ENCODE assay signal across 15 cellular contexts in the genomic region with DNA sequence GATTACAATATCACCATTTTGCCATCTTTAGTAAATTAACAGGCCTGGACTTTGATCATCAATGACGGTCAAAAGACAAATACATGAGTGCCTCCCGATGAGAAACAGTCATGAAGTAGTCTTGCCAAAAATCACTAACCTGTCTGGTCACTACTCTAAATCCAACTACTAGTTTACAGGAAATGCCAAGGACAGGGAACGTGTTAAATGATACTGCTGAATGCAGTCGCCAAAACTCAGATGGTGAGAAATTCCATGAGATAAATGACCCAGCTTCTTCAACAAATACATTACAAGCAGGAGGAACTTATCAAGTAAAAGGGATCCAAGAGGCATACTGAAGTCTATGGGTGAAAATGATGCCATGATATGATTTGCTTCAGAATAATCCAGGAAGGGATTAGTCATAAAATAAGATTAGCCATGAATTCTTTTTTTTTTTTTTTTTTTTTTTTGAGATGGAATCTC. TPM values are rescaled to one million over a fixed set of nuclear protein-coding genes. Genes with fewer than 3 reads are reported as not detected.
DNase-seq lines count a peak whose midpoint lies in the region; ATAC-seq and TF ChIP-seq lines count a peak whose summit lies in the region.
"Had no signal": no experiment of that assay in that cellular context is flagged by ENCODE, and none has a peak within 500 bp of the region (broad histone marks: within the 10 kb centered on the region; RNA-seq: fewer than 3 reads in every experiment).

No MANE protein-coding gene starts in this region.

- peaks cover 3 to 14% (median 10%) of the 10 kb centered on the region in 4 donors for H3K4me1 ChIP-seq in liver (ENCODE audit: control insufficient read depth in 4 of 4, insufficient read depth in 4 of 4, low read length in 3 of 4)
- H3K4me1 ChIP-seq: colonic mucosa had no signal

- DNase-seq in NCI-H2196 (lab: John Stamatoyannopoulos, UW; ENCODE audit: unreplicated experiment) (peak; percentile 57), cardiac fibroblast (ENCODE audit: low read depth in 2 of 2) (peak; percentile 75 to 87), GM13976 (ENCODE audit: low spot score) (no peak), AML-193 (lab: John Stamatoyannopoulos, UW) (no peak)
- no peak for DNase-seq in stimulated activated naive CD4-positive, alpha-beta T cell treated with Interleukin-2 at 50 U/mL for 16 hours (lab: John Stamatoyannopoulos, UW)
- DNase-seq: activated CD4-positive, alpha-beta T cell treated with anti-CD3 and anti-CD28 coated beads, Interleukin-2, amount 50 U/mL, for 1 hour; colonic mucosa; NCI-H2081; SIG-M5; T1000 had no signal

- H3K4me3 ChIP-seq in cardiac fibroblast (replicated peaks in 1 of 2; ENCODE audit: low read depth in 2 of 2, low read length in 2 of 2) = no peak overlapping the region
- H3K4me3 ChIP-seq in liver (ENCODE audit: low read depth in 1 of 3, low read length in 3 of 3) = no peak overlapping the region
- H3K4me3 ChIP-seq: colonic mucosa, smooth muscle cell had no signal

- in situ Hi-C loops in GM13976 (cut with MboI; ENCODE audit: low sequenced_read_pairs, unreplicated experiment) = no loop called here

- H3K9ac ChIP-seq in liver (ENCODE audit: low read depth in 1 of 2, low read length in 2 of 2) = no peak overlapping the region

- peak; percentile 10 to 32 for TF ChIP-seq RAD21 in liver (IDR thresholded peaks at IDR 0.05)

- no peaks in the 10 kb centered on the region for H3K27me3 ChIP-seq in liver (ENCODE audit: control insufficient read depth in 4 of 4, insufficient read depth in 4 of 4, low read length in 3 of 4)
- H3K27me3 ChIP-seq: colonic mucosa, neutrophil had no signal

- no peaks in the 10 kb centered on the region for H3K36me3 ChIP-seq in liver (ENCODE audit: control insufficient read depth in 4 of 4, insufficient read depth in 3 of 4, low read depth in 1 of 4, low read length in 3 of 4)
- H3K36me3 ChIP-seq: colonic mucosa, neutrophil had no signal

- peak overlapping the region; percentile 17; the same call in 1 of the 2 replicates for H3K27ac ChIP-seq in C4-2B
- peak overlapping the region; percentile 49 to 56 for H3K27ac ChIP-seq in liver (ENCODE audit: low read depth in 1 of 2, low read length in 2 of 2)
- H3K27ac ChIP-seq: colonic mucosa, neutrophil had no signal

- 27% methylated on average over 4 of the region's 4 CpGs for WGBS in liver

- no peak for ATAC-seq in GM21526 (IDR thresholded peaks at IDR 0.05; ENCODE audit: low FRiP score, unreplicated experiment)

- H3K9me3 ChIP-seq in liver (ENCODE audit: control insufficient read depth in 4 of 4, low read length in 3 of 4) = no peaks in the 10 kb centered on the region
- H3K9me3 ChIP-seq: colonic mucosa, neutrophil had no signal

- TF ChIP-seq CTCF in C4-2B (conservative IDR thresholded peaks at IDR 0.05) (no peak), cardiac fibroblast (IDR thresholded peaks at IDR 0.05; ENCODE audit: low read depth, low read length) (no peak), liver (IDR thresholded peaks at IDR 0.05; ENCODE audit: low read depth, low read length, missing input control) (no peak), GM13976 (IDR thresholded peaks at IDR 0.05; ENCODE audit: borderline replicate concordance, control extremely low read depth, extremely low read depth, insufficient read depth, missing control alignments) (no peak)

TF ChIP-seq in liver, 16 proteins besides CTCF, POLR2A, EP300 and RAD21:
- TF ChIP-seq RXRA (IDR thresholded peaks at IDR 0.05) (peak in 1 of 2 donors; percentile 63), EGR1 (IDR thresholded peaks at IDR 0.05; ENCODE audit: low read depth in 2 of 2) (no peak), YY1 (IDR thresholded peaks at IDR 0.05) (peak; percentile 87), HNF4A (conservative IDR thresholded peaks at IDR 0.05) (peak; percentile 85 to 87), HNF4G (IDR thresholded peaks at IDR 0.05) (peak; percentile 71), SP1 (IDR thresholded peaks at IDR 0.05) (peak; percentile 75), NR2F2 (IDR thresholded peaks at IDR 0.05) (no peak), TAF1 (conservative IDR thresholded peaks at IDR 0.05) (no peak), GABPA (IDR thresholded peaks at IDR 0.05 in 1 of 2, conservative IDR thresholded peaks at IDR 0.05 in 1 of 2) (peak in 1 of 2 donors; percentile 28), FOXA2 (IDR thresholded peaks at IDR 0.05) (no peak), JUND (IDR thresholded peaks at IDR 0.05) (peak in 1 of 2 donors; percentile 42), FOXA1 (IDR thresholded peaks at IDR 0.05) (no peak)
- TF ChIP-seq, protein P1, sequence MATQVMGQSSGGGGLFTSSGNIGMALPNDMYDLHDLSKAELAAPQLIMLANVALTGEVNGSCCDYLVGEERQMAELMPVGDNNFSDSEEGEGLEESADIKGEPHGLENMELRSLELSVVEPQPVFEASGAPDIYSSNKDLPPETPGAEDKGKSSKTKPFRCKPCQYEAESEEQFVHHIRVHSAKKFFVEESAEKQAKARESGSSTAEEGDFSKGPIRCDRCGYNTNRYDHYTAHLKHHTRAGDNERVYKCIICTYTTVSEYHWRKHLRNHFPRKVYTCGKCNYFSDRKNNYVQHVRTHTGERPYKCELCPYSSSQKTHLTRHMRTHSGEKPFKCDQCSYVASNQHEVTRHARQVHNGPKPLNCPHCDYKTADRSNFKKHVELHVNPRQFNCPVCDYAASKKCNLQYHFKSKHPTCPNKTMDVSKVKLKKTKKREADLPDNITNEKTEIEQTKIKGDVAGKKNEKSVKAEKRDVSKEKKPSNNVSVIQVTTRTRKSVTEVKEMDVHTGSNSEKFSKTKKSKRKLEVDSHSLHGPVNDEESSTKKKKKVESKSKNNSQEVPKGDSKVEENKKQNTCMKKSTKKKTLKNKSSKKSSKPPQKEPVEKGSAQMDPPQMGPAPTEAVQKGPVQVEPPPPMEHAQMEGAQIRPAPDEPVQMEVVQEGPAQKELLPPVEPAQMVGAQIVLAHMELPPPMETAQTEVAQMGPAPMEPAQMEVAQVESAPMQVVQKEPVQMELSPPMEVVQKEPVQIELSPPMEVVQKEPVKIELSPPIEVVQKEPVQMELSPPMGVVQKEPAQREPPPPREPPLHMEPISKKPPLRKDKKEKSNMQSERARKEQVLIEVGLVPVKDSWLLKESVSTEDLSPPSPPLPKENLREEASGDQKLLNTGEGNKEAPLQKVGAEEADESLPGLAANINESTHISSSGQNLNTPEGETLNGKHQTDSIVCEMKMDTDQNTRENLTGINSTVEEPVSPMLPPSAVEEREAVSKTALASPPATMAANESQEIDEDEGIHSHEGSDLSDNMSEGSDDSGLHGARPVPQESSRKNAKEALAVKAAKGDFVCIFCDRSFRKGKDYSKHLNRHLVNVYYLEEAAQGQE (IDR thresholded peaks at IDR 0.05) = peak; percentile 44
- TF ChIP-seq, protein P2, sequence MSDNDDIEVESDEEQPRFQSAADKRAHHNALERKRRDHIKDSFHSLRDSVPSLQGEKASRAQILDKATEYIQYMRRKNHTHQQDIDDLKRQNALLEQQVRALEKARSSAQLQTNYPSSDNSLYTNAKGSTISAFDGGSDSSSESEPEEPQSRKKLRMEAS (IDR thresholded peaks at IDR 0.05) = peak; percentile 25
- TF ChIP-seq, protein P3, sequence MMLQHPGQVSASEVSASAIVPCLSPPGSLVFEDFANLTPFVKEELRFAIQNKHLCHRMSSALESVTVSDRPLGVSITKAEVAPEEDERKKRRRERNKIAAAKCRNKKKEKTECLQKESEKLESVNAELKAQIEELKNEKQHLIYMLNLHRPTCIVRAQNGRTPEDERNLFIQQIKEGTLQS (IDR thresholded peaks at IDR 0.05) = no peak
- TF ChIP-seq, protein P4, sequence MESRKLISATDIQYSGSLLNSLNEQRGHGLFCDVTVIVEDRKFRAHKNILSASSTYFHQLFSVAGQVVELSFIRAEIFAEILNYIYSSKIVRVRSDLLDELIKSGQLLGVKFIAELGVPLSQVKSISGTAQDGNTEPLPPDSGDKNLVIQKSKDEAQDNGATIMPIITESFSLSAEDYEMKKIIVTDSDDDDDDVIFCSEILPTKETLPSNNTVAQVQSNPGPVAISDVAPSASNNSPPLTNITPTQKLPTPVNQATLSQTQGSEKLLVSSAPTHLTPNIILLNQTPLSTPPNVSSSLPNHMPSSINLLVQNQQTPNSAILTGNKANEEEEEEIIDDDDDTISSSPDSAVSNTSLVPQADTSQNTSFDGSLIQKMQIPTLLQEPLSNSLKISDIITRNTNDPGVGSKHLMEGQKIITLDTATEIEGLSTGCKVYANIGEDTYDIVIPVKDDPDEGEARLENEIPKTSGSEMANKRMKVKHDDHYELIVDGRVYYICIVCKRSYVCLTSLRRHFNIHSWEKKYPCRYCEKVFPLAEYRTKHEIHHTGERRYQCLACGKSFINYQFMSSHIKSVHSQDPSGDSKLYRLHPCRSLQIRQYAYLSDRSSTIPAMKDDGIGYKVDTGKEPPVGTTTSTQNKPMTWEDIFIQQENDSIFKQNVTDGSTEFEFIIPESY (IDR thresholded peaks at IDR 0.05) = peak; percentile 29
TF ChIP-seq in liver: peak in this region for 10.

RNA-seq across cellular contexts. Expression of a gene that starts 35.8 kb away (rescaled TPM):
- total RNA-seq in liver = 100 to 1,000 TPM in 1 of 2 donors, 10 to 100 TPM in 1; 77.8 to 257 TPM
- 10 to 100 TPM; 33.6 to 35.1 TPM for polyA plus RNA-seq in liver

Comparison
In these comparisons a context has a peak if more than half of its experiments do, and no peak if none do; other contexts are left out.
1. DNase-seq: peak in NCI-H2196 (single experiment) and cardiac fibroblast (2 of 2); none in GM13976 (single experiment), stimulated activated naive CD4-positive, alpha-beta T cell treated with Interleukin-2 at 50 U/mL for 16 hours (single experiment) and AML-193 (0 of 2).